In genomic region chr12:89345830-89346740, GRCh38 we compare ENCODE assay signal across 8 cellular contexts. TPM values are rescaled to one million over a fixed set of nuclear protein-coding genes. Genes with fewer than 3 reads are reported as not detected.
DNase-seq lines count a peak whose midpoint lies in the region; ATAC-seq lines count a peak whose summit lies in the region.

No MANE protein-coding gene starts in this region.

- H3K27me3 Mint-ChIP-seq in activated T-cell treated with anti-CD3 and anti-CD28 coated beads, Interleukin-2, amount 50 U/mL, for 4 hours (ENCODE audit: low read depth): no peaks in the 10 kb centered on the region

- H3K4me1 Mint-ChIP-seq in activated T-cell treated with anti-CD3 and anti-CD28 coated beads, Interleukin-2, amount 50 U/mL, for 4 hours (ENCODE audit: low read depth): peaks cover 57% of the 10 kb centered on the region

- H3K36me3 Mint-ChIP-seq in activated T-cell treated with anti-CD3 and anti-CD28 coated beads, Interleukin-2, amount 50 U/mL, for 4 hours (ENCODE audit: insufficient read depth): peaks cover 18% of the 10 kb centered on the region

- no peaks in the 10 kb centered on the region for H3K9me3 Mint-ChIP-seq in activated T-cell treated with anti-CD3 and anti-CD28 coated beads, Interleukin-2, amount 50 U/mL, for 4 hours

- DNase-seq in DMS 273 treated with DMSO at 0.1 percent for 48 hours (lab: John Stamatoyannopoulos, UW): peak; percentile 2
- peak; percentile 60 for DNase-seq in NCI-H345 (lab: John Stamatoyannopoulos, UW)
- no peak for DNase-seq in activated T-cell treated with anti-CD3 and anti-CD28 coated beads, Interleukin-2, amount 50 U/mL, for 4 hours
- peak; percentile 98 for DNase-seq in glomerular endothelial cell (ENCODE audit: extremely low read depth, low read depth, low spot score)
- DNase-seq in pons (ENCODE audit: low spot score): peak; percentile 85
- no peak for DNase-seq in cerebellar nuclear complex (lab: John Stamatoyannopoulos, UW)

- H3K4me3 Mint-ChIP-seq in activated T-cell treated with anti-CD3 and anti-CD28 coated beads, Interleukin-2, amount 50 U/mL, for 4 hours: peak overlapping the region; percentile 70

- ATAC-seq in GM19372 (IDR thresholded peaks at IDR 0.05; ENCODE audit: low read depth, unreplicated experiment) (peak; percentile 97), HG03280 (IDR thresholded peaks at IDR 0.05; ENCODE audit: unreplicated experiment) (peak; percentile 98)
- peak; percentile 64 to 77 for ATAC-seq in activated T-cell treated with anti-CD3 and anti-CD28 coated beads, Interleukin-2, amount 50 U/mL, for 4 hours

RNA-seq across cellular contexts. Expression of gene DUSP6, which starts 6.2 kb away (rescaled TPM):
- 100 to 1,000 TPM in 1 of 3 donors, 10 to 100 TPM in 2; 73.6 to 114 (median 74.4) TPM for total RNA-seq in activated T-cell treated with anti-CD3 and anti-CD28 coated beads, Interleukin-2, amount 50 U/mL, for 4 hours
- total RNA-seq in glomerular endothelial cell: 191 and 216 TPM in 2 replicates

Comparison
In these comparisons a context has a peak if more than half of its experiments do, and no peak if none do; other contexts are left out.
1. DNase-seq: peak in DMS 273 treated with DMSO at 0.1 percent for 48 hours (single experiment), NCI-H345 (single experiment), glomerular endothelial cell (single experiment) and pons (single experiment); none in activated T-cell treated with anti-CD3 and anti-CD28 coated beads, Interleukin-2, amount 50 U/mL, for 4 hours (single experiment) and cerebellar nuclear complex (0 of 2).
2. Peak in every context shown above with its lines, with median percentiles within 50 percentile points of each other: ATAC-seq.